9 cellular contexts compared by ENCODE assay signal in the genomic region with DNA sequence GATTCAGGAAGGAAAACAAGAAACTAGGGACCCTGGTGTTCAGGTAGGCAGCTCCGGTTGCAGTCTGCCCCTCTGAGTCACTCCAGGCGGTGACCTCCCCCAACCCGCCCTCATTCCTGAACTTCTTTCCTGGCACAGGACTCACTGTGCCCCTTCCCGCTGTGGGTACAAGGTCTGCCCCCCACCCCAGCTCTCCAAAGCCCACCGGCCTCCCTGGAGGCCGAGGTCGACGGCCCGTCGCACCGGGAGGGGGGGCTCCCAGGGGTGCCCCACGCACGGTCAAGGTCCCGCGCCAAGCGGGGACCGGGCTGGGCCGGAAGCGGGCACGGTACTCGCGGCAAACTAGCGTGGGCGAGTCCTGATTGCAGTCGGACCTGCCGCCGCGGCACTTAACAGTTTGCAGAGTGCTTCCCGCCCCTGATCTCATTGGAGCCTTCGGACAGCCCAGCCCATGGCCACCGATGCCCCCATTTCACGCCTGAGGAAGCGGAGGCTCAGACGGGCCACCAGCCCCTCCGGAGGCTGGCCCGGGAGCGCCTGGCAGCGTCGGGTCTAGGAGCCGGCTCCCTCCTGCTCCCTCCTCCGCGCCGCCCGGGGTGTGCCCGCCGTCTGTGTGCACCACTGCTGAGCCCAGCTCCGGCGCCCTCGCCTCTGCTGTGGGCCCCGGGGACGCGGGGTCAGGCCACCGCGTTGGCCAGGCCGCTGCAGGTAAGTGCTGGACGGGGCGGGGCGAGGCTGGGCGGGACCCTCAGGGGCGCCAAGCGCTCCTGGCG. TPM values are rescaled to one million over a fixed set of nuclear protein-coding genes. Genes with fewer than 3 reads are reported as not detected.
DNase-seq lines count a peak whose midpoint lies in the region; TF ChIP-seq lines count a peak whose summit lies in the region.
"Had no signal": no experiment of that assay in that cellular context is flagged by ENCODE, and none has a peak within 500 bp of the region (broad histone marks: within the 10 kb centered on the region; RNA-seq: fewer than 3 reads in every experiment).

A gene (plus strand): TSS at position 144 of the 773 bp plus-strand sequence. CDS start 3,549 bp downstream, outside the sequence.

- H3K18ac ChIP-seq in trophoblast cell (ENCODE audit: low read length): no peak within 1 kb of the TSS

- DNase-seq in CD1c-positive myeloid dendritic cell (ENCODE audit: extremely low spot score): peak; percentile 2
- peak; percentile 33 for DNase-seq in NCI-H69 (lab: John Stamatoyannopoulos, UW)
- DNase-seq in trophoblast cell: peak in 1 of 2 donors; percentile 19
- no peak for DNase-seq in hypothalamus (lab: John Stamatoyannopoulos, UW)
- no peak for DNase-seq in MM.1S
- no peak for DNase-seq in central memory CD4-positive, alpha-beta T cell
- no peak for DNase-seq in SIG-M5 treated with dmso at 0.1 percent for 504 hours (lab: John Stamatoyannopoulos, UW; ENCODE audit: unreplicated experiment)
- DNase-seq: NCI-H2227 treated with DMSO at 0.1 percent for 48 hours had no signal

- H3K27me3 ChIP-seq in esophagus (ENCODE audit: control insufficient read depth in 1 of 2, insufficient read depth in 2 of 2, low read length in 2 of 2) (no peaks in the 10 kb centered on the region), trophoblast cell (ENCODE audit: insufficient read depth, low read length) (peaks cover 4% of the 10 kb centered on the region), MM.1S (replicated peaks; ENCODE audit: insufficient read depth, low read length) (peaks cover 71% of the 10 kb centered on the region)

- peaks cover 6 to 19% of the 10 kb centered on the region in 2 donors for H3K4me1 ChIP-seq in esophagus (ENCODE audit: control insufficient read depth in 2 of 2, insufficient read depth in 2 of 2, low read length in 1 of 2)
- H3K4me1 ChIP-seq in trophoblast cell (ENCODE audit: control insufficient read depth in 1 of 2, insufficient read depth in 2 of 2, low read length in 2 of 2): peaks cover 11 to 13% of the 10 kb centered on the region in 2 experiments
- H3K4me1 ChIP-seq in MM.1S (ENCODE audit: low read length): no peaks in the 10 kb centered on the region

- H3K14ac ChIP-seq in trophoblast cell (ENCODE audit: low read length): no peak within 1 kb of the TSS

- peak within 1 kb of the TSS; percentile 81 to 82 for H3K4me3 ChIP-seq in esophagus (ENCODE audit: low read depth in 1 of 2, low read length in 2 of 2)
- H3K4me3 ChIP-seq in trophoblast cell (ENCODE audit: low read depth, low read length): peak within 1 kb of the TSS; percentile 31
- H3K4me3 ChIP-seq in MM.1S (ENCODE audit: low read length): no peak within 1 kb of the TSS

- no peak within 1 kb of the TSS for H3K9ac ChIP-seq in trophoblast cell (ENCODE audit: low read length)
- no peak within 1 kb of the TSS for H3K9ac ChIP-seq in MM.1S (ENCODE audit: low read length)

- no peak within 1 kb of the TSS for H4K8ac ChIP-seq in trophoblast cell (ENCODE audit: low read depth, low read length)

- H3K79me1 ChIP-seq in trophoblast cell (ENCODE audit: low read length): no peaks in the 10 kb centered on the region

- no peaks in the 10 kb centered on the region for H3K79me2 ChIP-seq in trophoblast cell (ENCODE audit: control insufficient read depth, insufficient read depth, low read length, poor library complexity)
- H3K79me2 ChIP-seq in MM.1S (ENCODE audit: low read length): no peaks in the 10 kb centered on the region

- H2AFZ ChIP-seq in trophoblast cell (ENCODE audit: insufficient read depth, low read length, poor library complexity): peak within 1 kb of the TSS; percentile 12
- H2AFZ ChIP-seq in MM.1S (ENCODE audit: low read length): no peak within 1 kb of the TSS

- peak within 1 kb of the TSS; percentile 60 for H3K4me2 ChIP-seq in trophoblast cell (ENCODE audit: low read length)
- H3K4me2 ChIP-seq in MM.1S (ENCODE audit: low read depth, low read length): no peak within 1 kb of the TSS

- H3K9me3 ChIP-seq in esophagus (ENCODE audit: control insufficient read depth in 2 of 2, insufficient read depth in 1 of 2, low read depth in 1 of 2, low read length in 1 of 2): no peaks in the 10 kb centered on the region
- H3K9me3 ChIP-seq in trophoblast cell (ENCODE audit: insufficient read depth, low read depth, low read length): peaks cover 2% of the 10 kb centered on the region
- H3K9me3 ChIP-seq in MM.1S (replicated peaks; ENCODE audit: insufficient read depth, low read length): no peaks in the 10 kb centered on the region

- H3F3A ChIP-seq in MM.1S (ENCODE audit: insufficient read depth, low read length): no peaks in the 10 kb centered on the region

- no peak within 1 kb of the TSS for H3K23ac ChIP-seq in trophoblast cell (ENCODE audit: low read length)

- H3K36me3 ChIP-seq in esophagus (ENCODE audit: control insufficient read depth in 2 of 2, insufficient read depth in 2 of 2, low read length in 1 of 2) (peaks cover 0 to 15% of the 10 kb centered on the region in 2 donors), trophoblast cell (ENCODE audit: control insufficient read depth in 1 of 2, insufficient read depth in 2 of 2, low read length in 2 of 2) (no peaks in the 10 kb centered on the region), MM.1S (replicated peaks; ENCODE audit: insufficient read depth, low read length) (no peaks in the 10 kb centered on the region)

- H2BK12ac ChIP-seq in trophoblast cell (ENCODE audit: low read length): no peak within 1 kb of the TSS

- peak within 1 kb of the TSS; percentile 95 to 98 for H3K27ac ChIP-seq in esophagus (ENCODE audit: low read depth in 2 of 2, low read length in 1 of 2)
- H3K27ac ChIP-seq in trophoblast cell (ENCODE audit: low read depth, low read length): no peak within 1 kb of the TSS
- H3K27ac ChIP-seq in MM.1S (ENCODE audit: low read length): no peak within 1 kb of the TSS

- H4K20me1 ChIP-seq in MM.1S (ENCODE audit: insufficient read depth, low read length): no peaks in the 10 kb centered on the region

- H2AK5ac ChIP-seq in trophoblast cell (ENCODE audit: low read length): no peak within 1 kb of the TSS

- no peaks in the 10 kb centered on the region for H3K9me2 ChIP-seq in MM.1S (replicated peaks; ENCODE audit: insufficient read depth, low read length)

- H3K4ac ChIP-seq in trophoblast cell (ENCODE audit: low read depth, low read length): no peak within 1 kb of the TSS

- H2BK120ac ChIP-seq in trophoblast cell (ENCODE audit: insufficient read depth, low read length, poor library complexity): no peak within 1 kb of the TSS

- H4K91ac ChIP-seq in trophoblast cell (ENCODE audit: low read depth, low read length): no peak within 1 kb of the TSS

- no peak within 1 kb of the TSS for H2BK5ac ChIP-seq in trophoblast cell (ENCODE audit: low read depth, low read length, poor library complexity)

- H4K12ac ChIP-seq in trophoblast cell (ENCODE audit: low read depth, low read length): no peak within 1 kb of the TSS

- 2% methylated on average over 49 to 62 of the region's 62 CpGs for WGBS in esophagus, 2 donors
- no CpG with 5 or more reads among the region's 62 CpGs for whole genome bisulfite sequencing in trophoblast cell (ENCODE audit: extremely low coverage, insufficient coverage, insufficient read length)

- TF ChIP-seq CTCF in MM.1S (IDR thresholded peaks at IDR 0.05; ENCODE audit: low read length): no peak

RNA-seq across cellular contexts. Expression of the gene that starts here (rescaled TPM):
- 10 to 100 TPM; 55.6 to 74.0 TPM for polyA plus RNA-seq in esophagus
- polyA plus RNA-seq in trophoblast cell (2013): 0.19 and 0.32 TPM in 2 replicates

Comparison
In these comparisons a context has a peak if more than half of its experiments do, and no peak if none do; other contexts are left out.
1. DNase-seq: peak in CD1c-positive myeloid dendritic cell (single experiment) and NCI-H69 (single experiment); none in hypothalamus (0 of 51), MM.1S (single experiment), central memory CD4-positive, alpha-beta T cell (single experiment) and SIG-M5 treated with dmso at 0.1 percent for 504 hours (single experiment).
2. H3K27ac ChIP-seq: peak in esophagus (2 of 2); none in trophoblast cell (single experiment) and MM.1S (single experiment).